In genomic region chr2:213151437-213152064, GRCh38 we compare ENCODE assay signal across 8 cellular contexts. TPM values are rescaled to one million over a fixed set of nuclear protein-coding genes. Genes with fewer than 3 reads are reported as not detected.
DNase-seq lines count a peak whose midpoint lies in the region; ATAC-seq and TF ChIP-seq lines count a peak whose summit lies in the region.

TSS of gene IKZF2 (minus strand) at chr2:213151612. CDS start at chr2:213148629, 2,983 bp downstream.

- TF ChIP-seq POLR2A in vagina (IDR thresholded peaks at IDR 0.05), result no peak

- H3K9ac ChIP-seq in rectal smooth muscle tissue (ENCODE audit: low read length), result peak within 1 kb of the TSS; percentile 42

- H3K36me3 ChIP-seq in rectal smooth muscle tissue (ENCODE audit: control insufficient read depth, insufficient read depth, low read length) (no peaks in the 10 kb centered on the region), vagina (no peaks in the 10 kb centered on the region)

- no peaks in the 10 kb centered on the region for H3K9me3 ChIP-seq in vagina

- intact Hi-C loops in vagina (cut with DNase I), result loop anchor here (5.0 kb wide), 1 partner anchor 374 kb away; no protein-coding TSS in a partner anchor

- H3K4me1 ChIP-seq in rectal smooth muscle tissue (ENCODE audit: control insufficient read depth, insufficient read depth, low read length) (no peaks in the 10 kb centered on the region), vagina (peaks cover 29% of the 10 kb centered on the region)

- H3K27ac ChIP-seq in rectal smooth muscle tissue (ENCODE audit: low read depth, low read length) (peak within 1 kb of the TSS; percentile 87), vagina (peak within 1 kb of the TSS; percentile 94)

- peak; percentile 76 for ATAC-seq in HG02642 (IDR thresholded peaks at IDR 0.05; ENCODE audit: poor library complexity, unreplicated experiment)

- H3K27me3 ChIP-seq in rectal smooth muscle tissue (ENCODE audit: control insufficient read depth, insufficient read depth, low read length) (no peaks in the 10 kb centered on the region), vagina (no peaks in the 10 kb centered on the region)

- H3K4me3 ChIP-seq in GM12875 (ENCODE audit: low read depth, low read length) (peak within 1 kb of the TSS; percentile 80), rectal smooth muscle tissue (ENCODE audit: low read length) (peak within 1 kb of the TSS; percentile 95), vagina (peak within 1 kb of the TSS; percentile 73 to 82)

- TF ChIP-seq CTCF in GM12875 (IDR thresholded peaks at IDR 0.05; ENCODE audit: borderline replicate concordance, insufficient read depth, low read depth, low read length), result no peak
- TF ChIP-seq CTCF in vagina (IDR thresholded peaks at IDR 0.05), result no peak

- DNase-seq in NCI-H1105 (lab: John Stamatoyannopoulos, UW) (peak; percentile 84), T-helper 1 cell (peak; percentile 30 to 81 (median 42)), anterior cingulate cortex (lab: John Stamatoyannopoulos, UW) (peak in 57 of 58 donors; percentile 32 to 94 (median 81)), hepatic stellate cell (ENCODE audit: low spot score) (peak; percentile 79), vagina (ENCODE audit: extremely low spot score in 2 of 2) (no peak)

RNA-seq across cellular contexts. Expression of gene IKZF2, which starts in this region (rescaled TPM):
- 29.2 TPM for total RNA-seq in vagina

Comparison
In these comparisons a context has a peak if more than half of its experiments do, and no peak if none do; other contexts are left out.
1. DNase-seq: peak in NCI-H1105 (single experiment), T-helper 1 cell (5 of 5), anterior cingulate cortex (57 of 58) and hepatic stellate cell (single experiment); none in vagina (0 of 2).
2. Peak in every context shown above with its lines, with median percentiles within 50 percentile points of each other: H3K4me3 ChIP-seq.